ENCODE assay signal across 13 cellular contexts in genomic region chr11:64983339-64983738, GRCh38. TPM values are rescaled to one million over a fixed set of nuclear protein-coding genes. Genes with fewer than 3 reads are reported as not detected.
"Had no signal": no experiment of that assay in that cellular context is flagged by ENCODE, and none has a peak within 500 bp of the region (broad histone marks: within the 10 kb centered on the region; RNA-seq: fewer than 3 reads in every experiment).

No MANE protein-coding gene starts in this region.

RNA-seq across cellular contexts. Expression of gene MAJIN, which starts 11.4 kb away (rescaled TPM):
- total RNA-seq: stomach, subcutaneous adipose tissue, suprapubic skin, temporal lobe, thoracic aorta, tibial nerve, transverse colon, upper lobe of right lung, ureter, urinary bladder, vagina had no signal

RNA-seq across cellular contexts. Expression of gene BATF2, which starts 13.4 kb away (rescaled TPM):
- total RNA-seq: temporal lobe, vagina had no signal

RNA-seq across cellular contexts. Expression of gene GPHA2, which starts 47.6 kb away (rescaled TPM):
- total RNA-seq: stomach, subcutaneous adipose tissue, suprapubic skin, temporal lobe, thoracic aorta, tibial nerve, upper lobe of left lung, upper lobe of right lung, ureter, urinary bladder, uterus, vagina had no signal
